Comparison of ENCODE assay signal across 25 cellular contexts in genomic region chr3:67296039-67296892, GRCh38.
DNase-seq lines count a peak whose midpoint lies in the region; ATAC-seq, FAIRE-seq and TF ChIP-seq lines count a peak whose summit lies in the region.
"Had no signal": no experiment of that assay in that cellular context is flagged by ENCODE, and none has a peak within 500 bp of the region (broad histone marks: within the 10 kb centered on the region; RNA-seq: fewer than 3 reads in every experiment).

No MANE protein-coding gene starts in this region.

- H3K4me1 ChIP-seq in HUES48 (ENCODE audit: control insufficient read depth, insufficient read depth, low read length): peaks cover 12% of the 10 kb centered on the region
- H3K4me1 ChIP-seq in H1 (replicated peaks in 1 of 4; ENCODE audit: control insufficient read depth in 3 of 4, insufficient read depth in 4 of 4, low read length in 3 of 4): no peaks in the 10 kb centered on the region; a peak in 1 of 7 replicates
- H3K4me1 ChIP-seq in aorta (ENCODE audit: control insufficient read depth in 1 of 2, insufficient read depth in 2 of 2, low read length in 2 of 2): peaks cover 0 to 12% of the 10 kb centered on the region in 2 donors
- H3K4me1 ChIP-seq: colonic mucosa had no signal

- no peak for TF ChIP-seq RAD21 in H1 (IDR thresholded peaks at IDR 0.05 in 1 of 2, conservative IDR thresholded peaks at IDR 0.05 in 1 of 2; ENCODE audit: low read depth in 2 of 2, low read length in 2 of 2)

- TF ChIP-seq POLR2A in H1 (IDR thresholded peaks at IDR 0.05; ENCODE audit: control extremely low read depth in 1 of 2, low read depth in 2 of 2, low read length in 2 of 2): no peak

- no peak for ATAC-seq in GM18498 (IDR thresholded peaks at IDR 0.05; ENCODE audit: unreplicated experiment)
- no peak for ATAC-seq in aorta (ENCODE audit: low FRiP score)
- no peak for ATAC-seq in GM18909 (IDR thresholded peaks at IDR 0.05; ENCODE audit: poor library complexity, unreplicated experiment)
- ATAC-seq: natural killer cell treated with Interleukin-12 subunit alpha and Interleukin-12 subunit beta and Interleukin-15 and Interleukin-18, amount 100 ng/mL, for 72 hours; Panc1; stimulated activated effector memory CD8-positive, alpha-beta T cell treated with anti-CD3 and anti-CD28 coated beads, Interleukin-12 subunit alpha, Interleukin-12 subunit beta, amount 100 ng/mL, for 72 hours had no signal

- H2BK5ac ChIP-seq in H1 (ENCODE audit: low read depth, low read length): no peak overlapping the region

- no peak overlapping the region for H3K14ac ChIP-seq in H1 (ENCODE audit: insufficient read length)

- no peaks in the 10 kb centered on the region for H3K79me1 ChIP-seq in H1 (ENCODE audit: low read depth, low read length)

- peak; percentile 25 to 47 for DNase-seq in H1 (ENCODE audit: low read depth in 1 of 2, low spot score in 2 of 2)
- peak; percentile 63 for DNase-seq in kidney epithelial cell (ENCODE audit: low read depth)
- DNase-seq in renal cortical epithelial cell (ENCODE audit: low read depth): peak; percentile 87
- DNase-seq in middle frontal gyrus (ENCODE audit: extremely low spot score, low spot score): no peak
- DNase-seq in aorta: no peak
- DNase-seq: activated CD4-positive, alpha-beta T cell treated with anti-CD3 and anti-CD28 coated beads for 48 hours; activated CD8-positive, alpha-beta memory T cell treated with anti-CD3 and anti-CD28 coated beads for 24 hours; activated effector memory CD4-positive, alpha-beta T cell treated with anti-CD3 and anti-CD28 coated beads, Interleukin-2, amount 50 U/mL, for 16 hours; activated naive CD8-positive, alpha-beta T cell treated with anti-CD3 and anti-CD28 coated beads, Interleukin-2, amount 10 ng/mL, durations not matched to agents 7 days and 5 days; colonic mucosa; COR-L47; DMS53; effector CD4-positive, alpha-beta T cell; HFFc6; kidney; MV-4-11; NCI-H446; NCI-H748 treated with DMSO at 0.1 percent for 48 hours; SIG-M5 had no signal

- no peak overlapping the region for H4K8ac ChIP-seq in H1 (ENCODE audit: extremely low read depth, insufficient read depth, low read length)

- H3K4ac ChIP-seq in H1 (replicated peaks; ENCODE audit: insufficient read length, low read depth, low read length): no peak overlapping the region

- no peak overlapping the region for H3K23ac ChIP-seq in H1 (ENCODE audit: insufficient read length)

- CTCF ChIA-PET in H1 (lab: Charles Lee; ENCODE audit: partially characterized antibody): interaction anchor here (0.5 to 2.4 kb wide), 7 partner anchors 13 to 358 kb away, joined by 3 to 5 read pairs (median 3); no protein-coding TSS in a partner anchor

- no peaks in the 10 kb centered on the region for H3K23me2 ChIP-seq in H1 (ENCODE audit: low read depth, low read length)

- H2BK120ac ChIP-seq in H1 (replicated peaks; ENCODE audit: low read depth, low read length): no peak overlapping the region

- TF ChIP-seq EP300 in H1 (IDR thresholded peaks at IDR 0.05; ENCODE audit: borderline replicate concordance in 1 of 2, low read depth in 2 of 2, low read length in 2 of 2): peak in 1 of 2 experiments; percentile 46; a peak in 1 of 3 replicates

- H3K9ac ChIP-seq in HUES48 (ENCODE audit: low read depth, low read length) (no peak overlapping the region), H1 (replicated peaks in 1 of 4; ENCODE audit: extremely low read depth in 1 of 4, low read depth in 3 of 4, low read length in 3 of 4) (no peak overlapping the region)

- no peak overlapping the region for H3K18ac ChIP-seq in H1 (ENCODE audit: extremely low read depth, low read length)

- TF ChIP-seq CTCF in H1 (IDR thresholded peaks at IDR 0.05; ENCODE audit: control extremely low read depth in 1 of 3, insufficient read depth in 1 of 3, low read depth in 1 of 3, low read length in 3 of 3) (no peak), kidney epithelial cell (IDR thresholded peaks at IDR 0.05; ENCODE audit: insufficient read depth, low read length, poor library complexity, severe bottlenecking) (no peak)

- no peak overlapping the region for H3K4me3 ChIP-seq in HUES48 (ENCODE audit: low read depth, low read length)
- no peak overlapping the region for H3K4me3 ChIP-seq in H1 (ENCODE audit: extremely low read depth in 1 of 4, insufficient read depth in 2 of 4, low read depth in 3 of 4, low read length in 4 of 4)
- H3K4me3 ChIP-seq in kidney epithelial cell (ENCODE audit: low read depth, low read length): no peak overlapping the region
- no peak overlapping the region for H3K4me3 ChIP-seq in aorta (ENCODE audit: low read length in 2 of 2)
- H3K4me3 ChIP-seq: colonic mucosa had no signal

- H4K20me1 ChIP-seq in H1 (replicated peaks in 1 of 2; ENCODE audit: control insufficient read depth in 1 of 2, insufficient read depth in 2 of 2, low read length in 2 of 2): no peaks in the 10 kb centered on the region

- intact Hi-C loops in aorta (cut with DNase I): no loop called here

- no peak overlapping the region for H2BK20ac ChIP-seq in H1 (ENCODE audit: low read length)

- no peaks in the 10 kb centered on the region for H3K36me3 ChIP-seq in HUES48 (ENCODE audit: control insufficient read depth, insufficient read depth, low read length)
- no peaks in the 10 kb centered on the region for H3K36me3 ChIP-seq in H1 (ENCODE audit: control insufficient read depth in 2 of 4, insufficient read depth in 4 of 4, low read length in 3 of 4)
- no peaks in the 10 kb centered on the region for H3K36me3 ChIP-seq in kidney epithelial cell (ENCODE audit: control insufficient read depth, insufficient read depth, low read length)
- H3K36me3 ChIP-seq in aorta (ENCODE audit: control insufficient read depth in 1 of 2, insufficient read depth in 2 of 2, low read length in 1 of 2): no peaks in the 10 kb centered on the region
- H3K36me3 ChIP-seq: colonic mucosa had no signal

- H2BK12ac ChIP-seq in H1 (ENCODE audit: low read depth, low read length): no peak overlapping the region; the same call in 1 of the 2 replicates

- H2AK5ac ChIP-seq in H1 (ENCODE audit: low read depth, low read length): no peak overlapping the region

- 66% methylated on average over 5 of the region's 5 CpGs; no CpG with 5 or more reads in 1 of the 2 experiments for WGBS in H1 (ENCODE audit: extremely low coverage in 1 of 2, insufficient coverage in 1 of 2, insufficient read length in 1 of 2, insufficient replicate concordance in 2 of 2, low coverage in 1 of 2, low lambda C conversion rate in 2 of 2, missing lambda C conversion rate in 1 of 2), 2 experiments
- 70 to 78% methylated on average over 5 of the region's 5 CpGs for WGBS in aorta, 2 donors

- H2BK15ac ChIP-seq in H1 (ENCODE audit: low read length): no peak overlapping the region

- H4K5ac ChIP-seq in H1 (ENCODE audit: insufficient read length, low read depth, low read length): no peak overlapping the region

- FAIRE-seq in H1 (lab: Jason Lieb, UNC): peak; percentile 78
- FAIRE-seq: kidney had no signal

- H3K79me2 ChIP-seq in H1 (ENCODE audit: control insufficient read depth in 1 of 2, insufficient read depth in 2 of 2, low read length in 2 of 2): no peaks in the 10 kb centered on the region

- H3K56ac ChIP-seq in H1 (replicated peaks; ENCODE audit: insufficient read length, low read depth, low read length): no peak overlapping the region

- POLR2A ChIA-PET in H1 (lab: Charles Lee; ENCODE audit: partially characterized antibody): interaction anchor here (1.5 kb wide), 1 partner anchor 307 kb away, joined by 3 read pairs; no protein-coding TSS in a partner anchor

- H3K27ac ChIP-seq in HUES48 (ENCODE audit: low read depth, low read length) (peak overlapping the region; percentile 74), H1 (ENCODE audit: low read depth, low read length) (no peak overlapping the region), aorta (ENCODE audit: low read depth in 1 of 2, low read length in 2 of 2) (no peak overlapping the region)
- H3K27ac ChIP-seq: colonic mucosa had no signal

- H3K4me2 ChIP-seq in H1 (ENCODE audit: insufficient read depth in 1 of 2, low read depth in 2 of 2, low read length in 2 of 2): no peak overlapping the region

- H2AFZ ChIP-seq in H1 (ENCODE audit: low read length): no peak overlapping the region

- H3K27me3 ChIP-seq in HUES48 (ENCODE audit: control insufficient read depth, insufficient read depth, low read length) (no peaks in the 10 kb centered on the region), H1 (replicated peaks in 1 of 4; ENCODE audit: control insufficient read depth in 3 of 4, extremely low read depth in 1 of 4, insufficient read depth in 3 of 4, low read length in 3 of 4) (no peaks in the 10 kb centered on the region), kidney epithelial cell (ENCODE audit: control insufficient read depth, insufficient read depth, low read length) (no peaks in the 10 kb centered on the region), aorta (ENCODE audit: control insufficient read depth in 1 of 2, insufficient read depth in 2 of 2, low read length in 1 of 2) (peaks cover 0 to 1% of the 10 kb centered on the region in 2 donors)
- H3K27me3 ChIP-seq: colonic mucosa had no signal

- no peak overlapping the region for H4K91ac ChIP-seq in H1 (replicated peaks; ENCODE audit: insufficient read length, low read length)

- no peaks in the 10 kb centered on the region for H3K9me3 ChIP-seq in HUES48 (ENCODE audit: control insufficient read depth, insufficient read depth, low read length)
- no peaks in the 10 kb centered on the region for H3K9me3 ChIP-seq in H1 (ENCODE audit: insufficient read depth in 2 of 2, low read depth in 1 of 2, low read length in 1 of 2)
- H3K9me3 ChIP-seq in aorta (ENCODE audit: control insufficient read depth, low read length): no peaks in the 10 kb centered on the region
- H3K9me3 ChIP-seq: colonic mucosa had no signal

TF ChIP-seq in H1, 55 proteins besides CTCF, POLR2A, EP300 and RAD21 (continues in another document):
- TF ChIP-seq SP2 (IDR thresholded peaks at IDR 0.05; ENCODE audit: low read length) (no peak), MAX (IDR thresholded peaks at IDR 0.05) (no peak), HDAC2 (IDR thresholded peaks at IDR 0.05; ENCODE audit: borderline replicate concordance in 1 of 2, low read depth in 2 of 2, low read length in 2 of 2) (no peak), NRF1 (IDR thresholded peaks at IDR 0.05; ENCODE audit: low read depth, low read length) (no peak), GABPA (IDR thresholded peaks at IDR 0.05; ENCODE audit: borderline replicate concordance, insufficient read depth, low read length) (no peak), TAF1 (IDR thresholded peaks at IDR 0.05; ENCODE audit: low read depth, low read length) (no peak), CREB1 (IDR thresholded peaks at IDR 0.05) (no peak), SIN3A (conservative IDR thresholded peaks at IDR 0.05 in 1 of 2, IDR thresholded peaks at IDR 0.05 in 1 of 2; ENCODE audit: low read depth in 1 of 2, low read length in 2 of 2) (peak in 1 of 2 experiments; percentile 56; a peak in 1 of 4 replicates), CEBPB (IDR thresholded peaks at IDR 0.05; ENCODE audit: low read depth, low read length) (peak; percentile 85), PHF8 (conservative IDR thresholded peaks at IDR 0.05; ENCODE audit: low read depth, low read length) (no peak)

Comparison
In these comparisons a context has a peak if more than half of its experiments do, and no peak if none do; other contexts are left out.
1. DNase-seq: peak in H1 (2 of 2), kidney epithelial cell (single experiment) and renal cortical epithelial cell (single experiment); none in middle frontal gyrus (single experiment) and aorta (0 of 2).